In genomic region chr1:155834296-155834926, GRCh38 we compare ENCODE assay signal across 1 cellular context.
TF ChIP-seq lines count a peak whose summit lies in the region.

No MANE protein-coding gene starts in this region.

TF ChIP-seq in K562, 482 proteins besides CTCF, POLR2A, EP300 and RAD21 (continued from another document and continues in another):
- TF ChIP-seq ATF6 (CRISPR knock-in tag; IDR thresholded peaks at IDR 0.05) = no peak
- TF ChIP-seq CREB5 (CRISPR knock-in tag; IDR thresholded peaks at IDR 0.05) = no peak
- TF ChIP-seq HDAC6 (IDR thresholded peaks at IDR 0.05; ENCODE audit: low read depth, low read length) = no peak
- no peak for TF ChIP-seq SIX5 (IDR thresholded peaks at IDR 0.05; ENCODE audit: borderline replicate concordance in 1 of 2, insufficient read depth in 1 of 2, low read depth in 1 of 2, low read length in 2 of 2)
- TF ChIP-seq E4F1 (CRISPR knock-in tag; IDR thresholded peaks at IDR 0.05; ENCODE audit: borderline replicate concordance) = no peak
- peak; percentile 95; the same call in 1 of the 2 replicates for TF ChIP-seq ZHX1 (conservative IDR thresholded peaks at IDR 0.05; ENCODE audit: low read length)
- no peak for TF ChIP-seq NFIX (CRISPR knock-in tag; IDR thresholded peaks at IDR 0.05; ENCODE audit: low read depth)
- TF ChIP-seq ATF7 (IDR thresholded peaks at IDR 0.05) = peak; percentile 72; the same call in 1 of the 2 replicates
- no peak; the same call in 1 of the 2 replicates for TF ChIP-seq NCOA6 (IDR thresholded peaks at IDR 0.05)
- no peak for TF ChIP-seq ZNF609 (CRISPR knock-in tag; IDR thresholded peaks at IDR 0.05; ENCODE audit: borderline replicate concordance)
- no peak for TF ChIP-seq IFI16 (CRISPR knock-in tag; IDR thresholded peaks at IDR 0.05)
- 0 out of 2 replicates have a peak, but pooled peaks have one; percentile 22 for TF ChIP-seq ZNF449 (CRISPR knock-in tag; IDR thresholded peaks at IDR 0.05)
- TF ChIP-seq DMBX1 (CRISPR knock-in tag; IDR thresholded peaks at IDR 0.05; ENCODE audit: borderline replicate concordance) = 0 out of 2 replicates have a peak, but pooled peaks have one; percentile 17
- TF ChIP-seq SNAPC5 (CRISPR knock-in tag; IDR thresholded peaks at IDR 0.05) = no peak
- no peak for TF ChIP-seq IRF2 (CRISPR knock-in tag; IDR thresholded peaks at IDR 0.05)
- TF ChIP-seq ZNF197 (CRISPR knock-in tag; IDR thresholded peaks at IDR 0.05; ENCODE audit: low read depth) = no peak
- TF ChIP-seq SRF (CRISPR knock-in tag; IDR thresholded peaks at IDR 0.05) = peak; percentile 97 to 99
- TF ChIP-seq CHD4 (IDR thresholded peaks at IDR 0.05; ENCODE audit: insufficient read depth, insufficient replicate concordance, low read depth, low read length, poor library complexity, severe bottlenecking) = no peak
- no peak for TF ChIP-seq E2F4 (CRISPR knock-in tag; IDR thresholded peaks at IDR 0.05; ENCODE audit: low read depth)
- no peak for TF ChIP-seq E2F3 (CRISPR knock-in tag; IDR thresholded peaks at IDR 0.05)
- TF ChIP-seq ELF1 (tag; IDR thresholded peaks at IDR 0.05) = peak; percentile 50; the same call in 1 of the 2 replicates
- TF ChIP-seq RBM17 (IDR thresholded peaks at IDR 0.05; ENCODE audit: borderline replicate concordance, low read depth, low read length) = no peak
- no peak for TF ChIP-seq CBFA2T2 (conservative IDR thresholded peaks at IDR 0.05)
- no peak for TF ChIP-seq NR1H2 (CRISPR knock-in tag; IDR thresholded peaks at IDR 0.05)
- TF ChIP-seq ZNF24 (IDR thresholded peaks at IDR 0.05) = no peak
- no peak for TF ChIP-seq ZNF699 (CRISPR knock-in tag; IDR thresholded peaks at IDR 0.05; ENCODE audit: insufficient replicate concordance)
- peak; percentile 85 for TF ChIP-seq EHMT2 (IDR thresholded peaks at IDR 0.05)
- TF ChIP-seq GTF3C2 (IDR thresholded peaks at IDR 0.05; ENCODE audit: borderline replicate concordance, extremely low read depth, insufficient read length) = no peak
- TF ChIP-seq KLF16 (IDR thresholded peaks at IDR 0.05) = peak; percentile 66
- TF ChIP-seq ETS1 (conservative IDR thresholded peaks at IDR 0.05; ENCODE audit: control insufficient read depth, low read depth, low read length) = no peak
- TF ChIP-seq CEBPB (tag; IDR thresholded peaks at IDR 0.05) = peak; percentile 64; the same call in 1 of the 2 replicates
- no peak for TF ChIP-seq JUNB (CRISPR knock-in tag; conservative IDR thresholded peaks at IDR 0.05)
- no peak for TF ChIP-seq ZBTB12 (CRISPR knock-in tag; IDR thresholded peaks at IDR 0.05)
- no peak for TF ChIP-seq EZH2 (IDR thresholded peaks at IDR 0.05; ENCODE audit: borderline replicate concordance, low read depth, low read length)
- no peak for TF ChIP-seq HMG20A (CRISPR knock-in tag; conservative IDR thresholded peaks at IDR 0.05)
- TF ChIP-seq ARID2 (IDR thresholded peaks at IDR 0.05) = no peak
- no peak for TF ChIP-seq BDP1 (IDR thresholded peaks at IDR 0.05; ENCODE audit: insufficient read depth, insufficient read length)
